Comparison of ENCODE assay signal across 1 cellular context in genomic region chr3:15553749-15554148, GRCh38.
TF ChIP-seq lines count a peak whose summit lies in the region.

No MANE protein-coding gene starts in this region.

TF ChIP-seq in GM23338, 12 proteins besides CTCF, POLR2A, EP300 and RAD21 (continued from another document):
- TF ChIP-seq ZNF462 (CRISPR knock-in tag; IDR thresholded peaks at IDR 0.05) = no peak
